Comparison of ENCODE assay signal across 11 cellular contexts in the genomic region with DNA sequence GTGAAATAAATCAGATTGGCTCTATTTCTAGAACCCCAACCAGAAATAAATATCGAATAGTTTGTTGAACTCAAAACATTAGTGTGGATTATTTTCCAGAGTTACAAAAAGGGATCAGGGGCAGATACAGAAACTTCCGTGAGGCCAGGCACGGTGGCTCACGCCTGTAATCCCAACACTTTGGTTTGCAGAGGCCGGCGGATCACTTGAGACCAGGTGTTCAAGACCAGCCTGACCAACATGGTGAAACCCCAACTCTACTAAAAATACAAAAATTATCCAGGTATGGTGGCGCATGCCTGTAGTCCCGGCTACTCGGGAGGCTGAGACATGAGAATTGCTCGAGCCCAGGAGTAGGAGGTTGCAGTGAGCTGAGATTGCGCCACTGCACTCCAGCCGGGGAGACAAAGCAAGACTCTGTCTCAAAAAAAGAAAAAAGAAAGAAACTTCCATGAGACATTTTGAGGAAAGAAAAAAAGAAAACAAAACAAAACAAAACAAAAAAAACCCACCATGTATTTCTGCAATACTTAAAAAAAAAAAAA. TPM values are rescaled to one million over a fixed set of nuclear protein-coding genes. Genes with fewer than 3 reads are reported as not detected.
DNase-seq lines count a peak whose midpoint lies in the region; ATAC-seq, FAIRE-seq and TF ChIP-seq lines count a peak whose summit lies in the region.
"Had no signal": no experiment of that assay in that cellular context is flagged by ENCODE, and none has a peak within 500 bp of the region (broad histone marks: within the 10 kb centered on the region; RNA-seq: fewer than 3 reads in every experiment).

No MANE protein-coding gene starts in this region.

- H3K27me3 ChIP-seq in iPS-20b (ENCODE audit: insufficient read depth, low read length) (no peaks in the 10 kb centered on the region; the same call in 1 of the 2 replicates), stomach (no peaks in the 10 kb centered on the region)

- no peak for TF ChIP-seq EP300 in stomach (IDR thresholded peaks at IDR 0.05)

- TF ChIP-seq POLR2A in stomach (IDR thresholded peaks at IDR 0.05): no peak
- TF ChIP-seq POLR2A in GM12891 (IDR thresholded peaks at IDR 0.05; ENCODE audit: low read depth, low read length): no peak

- no peak for TF ChIP-seq CTCF in WTC11 (IDR thresholded peaks at IDR 0.05)
- no peak for TF ChIP-seq CTCF in stomach (IDR thresholded peaks at IDR 0.05)

- CTCF ChIA-PET in WTC11 (lab: Charles Lee): no interaction called here

- peaks cover 45% of the 10 kb centered on the region for H3K36me3 ChIP-seq in iPS-20b (ENCODE audit: insufficient read depth, low read depth, low read length)
- peaks cover 26 to 39% (median 38%) of the 10 kb centered on the region in 4 donors for H3K36me3 ChIP-seq in stomach

- FAIRE-seq in GM12891 (lab: Jason Lieb, UNC): no peak
- FAIRE-seq: K562 had no signal

- peaks cover 24% of the 10 kb centered on the region for H3K36me3 Mint-ChIP-seq in activated T-cell treated with anti-CD3 and anti-CD28 coated beads, Interleukin-2, amount 50 U/mL, for 4 hours (ENCODE audit: insufficient read depth)
- peaks cover 35% of the 10 kb centered on the region for H3K36me3 Mint-ChIP-seq in WTC11

- H3K4me1 ChIP-seq in iPS-20b (ENCODE audit: insufficient read depth, low read length): peaks cover 12% of the 10 kb centered on the region; the same call in 1 of the 2 replicates
- peaks cover 15 to 35% (median 26%) of the 10 kb centered on the region in 4 donors for H3K4me1 ChIP-seq in stomach

- no peaks in the 10 kb centered on the region for H3K27me3 Mint-ChIP-seq in activated T-cell treated with anti-CD3 and anti-CD28 coated beads, Interleukin-2, amount 50 U/mL, for 4 hours (ENCODE audit: low read depth)
- H3K27me3 Mint-ChIP-seq in WTC11 (ENCODE audit: low read depth): peaks cover 8% of the 10 kb centered on the region; the same call in 1 of the 2 replicates
- H3K27me3 Mint-ChIP-seq: activated B cell treated with CpG ODN at 0.5 μM for 24 hours had no signal

- 74 to 85% (median 81%) methylated on average over 12 of the region's 12 CpGs for WGBS in stomach, 5 donors

- no peak overlapping the region for H3K27ac ChIP-seq in iPS-20b (ENCODE audit: low read length)
- peak overlapping the region in 4 of 5 donors; percentile 1 to 89 (median 14) for H3K27ac ChIP-seq in stomach

- intact Hi-C loops in stomach (cut with DNase I; ENCODE audit: low total_unique reads): no loop called here

- no peaks in the 10 kb centered on the region for H3K9me3 ChIP-seq in iPS-20b (ENCODE audit: insufficient read depth, low read depth, low read length)
- H3K9me3 ChIP-seq in stomach: no peaks in the 10 kb centered on the region

- no peaks in the 10 kb centered on the region for H3K9me3 Mint-ChIP-seq in activated T-cell treated with anti-CD3 and anti-CD28 coated beads, Interleukin-2, amount 50 U/mL, for 4 hours
- no peaks in the 10 kb centered on the region for H3K9me3 Mint-ChIP-seq in WTC11
- H3K9me3 Mint-ChIP-seq: activated B cell treated with CpG ODN at 0.5 μM for 24 hours had no signal

- H3K4me3 ChIP-seq in iPS-20b (ENCODE audit: low read length): peak overlapping the region; percentile 99; the same call in 1 of the 2 replicates
- H3K4me3 ChIP-seq in stomach: peak overlapping the region in 1 of 4 donors; percentile 74
- H3K4me3 ChIP-seq: K562 had no signal

- ATAC-seq in activated T-cell treated with anti-CD3 and anti-CD28 coated beads, Interleukin-2, amount 50 U/mL, for 4 hours: no peak
- no peak for ATAC-seq in WTC11
- ATAC-seq in HG02623 (IDR thresholded peaks at IDR 0.05; ENCODE audit: unreplicated experiment): no peak
- ATAC-seq: K562 had no signal

- H3K27ac Mint-ChIP-seq in WTC11: no peak overlapping the region

- H3K4me3 Mint-ChIP-seq in activated T-cell treated with anti-CD3 and anti-CD28 coated beads, Interleukin-2, amount 50 U/mL, for 4 hours: peak overlapping the region; percentile 92
- peak overlapping the region; percentile 90 for H3K4me3 Mint-ChIP-seq in WTC11

- DNase-seq in activated T-cell treated with anti-CD3 and anti-CD28 coated beads, Interleukin-2, amount 50 U/mL, for 4 hours: no peak
- no peak for DNase-seq in activated T-cell treated with anti-CD3 and anti-CD28 coated beads, Interleukin-2, amount 50 U/mL, for 48 hours
- DNase-seq in WTC11 (ENCODE audit: low spot score): no peak
- DNase-seq in stomach: no peak
- no peak for DNase-seq in HCEC 1CT
- DNase-seq in GM12891 (ENCODE audit: insufficient read length, low spot score): no peak
- DNase-seq: activated B cell treated with CpG ODN at 0.5 μM for 24 hours; stimulated activated CD8-positive, alpha-beta memory T cell treated with anti-CD3 and anti-CD28 coated beads, Interleukin-4, amount 100 ng/mL, for 48 hours had no signal

- POLR2A ChIA-PET in WTC11 (lab: Charles Lee): no interaction called here

- H3K4me1 Mint-ChIP-seq in activated T-cell treated with anti-CD3 and anti-CD28 coated beads, Interleukin-2, amount 50 U/mL, for 4 hours (ENCODE audit: low read depth): peaks cover 32% of the 10 kb centered on the region
- H3K4me1 Mint-ChIP-seq in WTC11: peaks cover 22% of the 10 kb centered on the region

- no peak overlapping the region; the same call in 1 of the 2 replicates for H3K9ac ChIP-seq in iPS-20b (ENCODE audit: low read depth, low read length)

TF ChIP-seq in WTC11, 78 proteins besides CTCF, POLR2A, EP300 and RAD21 (continues in another document):
- no peak for TF ChIP-seq SP1 (CRISPR knock-in tag; conservative IDR thresholded peaks at IDR 0.05)
- no peak for TF ChIP-seq ZNF416 (CRISPR knock-in tag; IDR thresholded peaks at IDR 0.05)
- TF ChIP-seq, protein P1, sequence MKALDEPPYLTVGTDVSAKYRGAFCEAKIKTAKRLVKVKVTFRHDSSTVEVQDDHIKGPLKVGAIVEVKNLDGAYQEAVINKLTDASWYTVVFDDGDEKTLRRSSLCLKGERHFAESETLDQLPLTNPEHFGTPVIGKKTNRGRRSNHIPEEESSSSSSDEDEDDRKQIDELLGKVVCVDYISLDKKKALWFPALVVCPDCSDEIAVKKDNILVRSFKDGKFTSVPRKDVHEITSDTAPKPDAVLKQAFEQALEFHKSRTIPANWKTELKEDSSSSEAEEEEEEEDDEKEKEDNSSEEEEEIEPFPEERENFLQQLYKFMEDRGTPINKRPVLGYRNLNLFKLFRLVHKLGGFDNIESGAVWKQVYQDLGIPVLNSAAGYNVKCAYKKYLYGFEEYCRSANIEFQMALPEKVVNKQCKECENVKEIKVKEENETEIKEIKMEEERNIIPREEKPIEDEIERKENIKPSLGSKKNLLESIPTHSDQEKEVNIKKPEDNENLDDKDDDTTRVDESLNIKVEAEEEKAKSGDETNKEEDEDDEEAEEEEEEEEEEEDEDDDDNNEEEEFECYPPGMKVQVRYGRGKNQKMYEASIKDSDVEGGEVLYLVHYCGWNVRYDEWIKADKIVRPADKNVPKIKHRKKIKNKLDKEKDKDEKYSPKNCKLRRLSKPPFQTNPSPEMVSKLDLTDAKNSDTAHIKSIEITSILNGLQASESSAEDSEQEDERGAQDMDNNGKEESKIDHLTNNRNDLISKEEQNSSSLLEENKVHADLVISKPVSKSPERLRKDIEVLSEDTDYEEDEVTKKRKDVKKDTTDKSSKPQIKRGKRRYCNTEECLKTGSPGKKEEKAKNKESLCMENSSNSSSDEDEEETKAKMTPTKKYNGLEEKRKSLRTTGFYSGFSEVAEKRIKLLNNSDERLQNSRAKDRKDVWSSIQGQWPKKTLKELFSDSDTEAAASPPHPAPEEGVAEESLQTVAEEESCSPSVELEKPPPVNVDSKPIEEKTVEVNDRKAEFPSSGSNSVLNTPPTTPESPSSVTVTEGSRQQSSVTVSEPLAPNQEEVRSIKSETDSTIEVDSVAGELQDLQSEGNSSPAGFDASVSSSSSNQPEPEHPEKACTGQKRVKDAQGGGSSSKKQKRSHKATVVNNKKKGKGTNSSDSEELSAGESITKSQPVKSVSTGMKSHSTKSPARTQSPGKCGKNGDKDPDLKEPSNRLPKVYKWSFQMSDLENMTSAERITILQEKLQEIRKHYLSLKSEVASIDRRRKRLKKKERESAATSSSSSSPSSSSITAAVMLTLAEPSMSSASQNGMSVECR (CRISPR knock-in tag; IDR thresholded peaks at IDR 0.05; ENCODE audit: borderline replicate concordance): no peak

TF ChIP-seq in GM12891, 5 proteins besides CTCF, POLR2A, EP300 and RAD21:
- no peak for TF ChIP-seq PAX5 (IDR thresholded peaks at IDR 0.05; ENCODE audit: insufficient read depth, low read length, severe bottlenecking)

RNA-seq across cellular contexts. Expression of gene FBXO21, which starts 2.1 kb away (rescaled TPM):
- total RNA-seq in activated T-cell treated with anti-CD3 and anti-CD28 coated beads, Interleukin-2, amount 50 U/mL, for 4 hours: 10 to 100 TPM; 33.5 to 38.0 (median 36.3) TPM
- 60.3 to 64.5 TPM (median 63.9 TPM) in 3 replicates for total RNA-seq in WTC11 (2021)
- 100 to 1,000 TPM in 1 of 5 donors, 10 to 100 TPM in 4; 21.0 to 494 (median 70.4) TPM for total RNA-seq in stomach
- 10 to 100 TPM in 2 of 3 donors, 1 to 10 TPM in 1; 7.4 to 12.7 (median 11.0) TPM for polyA plus RNA-seq in stomach
- 7.1 TPM for polyA plus RNA-seq in GM12891 (2012; ENCODE audit: low read depth, missing spikeins)
